9 cellular contexts compared by ENCODE assay signal in genomic region chr2:179440642-179441251, GRCh38.
DNase-seq lines count a peak whose midpoint lies in the region; ATAC-seq and TF ChIP-seq lines count a peak whose summit lies in the region.
"Had no signal": no experiment of that assay in that cellular context is flagged by ENCODE, and none has a peak within 500 bp of the region (broad histone marks: within the 10 kb centered on the region; RNA-seq: fewer than 3 reads in every experiment).

No MANE protein-coding gene starts in this region.

- H3K36me3 Mint-ChIP-seq in activated CD4-positive, alpha-beta T cell treated with anti-CD3 and anti-CD28 coated beads, Interleukin-2, amount 10 ng/mL, durations not matched to agents 7 days and 5 days (ENCODE audit: low read depth) = no peaks in the 10 kb centered on the region

- H3K27me3 ChIP-seq in fibroblast of lung (ENCODE audit: control insufficient read depth, insufficient read depth, low read length) (no peaks in the 10 kb centered on the region), spleen (replicated peaks in 1 of 7) (peaks cover 0 to 4% (median 0%) of the 10 kb centered on the region in 7 donors)

- intact Hi-C loops in spleen (cut with DNase I; ENCODE audit: low total_unique reads) = loop anchor here (5.0 kb wide), 1 partner anchor 223 kb away; no protein-coding TSS in a partner anchor

- no peaks in the 10 kb centered on the region for H3K4me1 Mint-ChIP-seq in activated CD4-positive, alpha-beta T cell treated with anti-CD3 and anti-CD28 coated beads, Interleukin-2, amount 10 ng/mL, durations not matched to agents 7 days and 5 days
- H3K4me1 Mint-ChIP-seq: central memory CD8-positive, alpha-beta T cell had no signal

- CTCF ChIA-PET in activated CD4-positive, alpha-beta T cell treated with anti-CD3 and anti-CD28 coated beads, Interleukin-2, amount 10 ng/mL, durations not matched to agents 7 days and 5 days (lab: Charles Lee) = no interaction called here

- no peaks in the 10 kb centered on the region for H4K20me1 ChIP-seq in fibroblast of lung (ENCODE audit: control insufficient read depth, extremely low read depth, insufficient read depth, low read length)

- H2AFZ ChIP-seq in fibroblast of lung (ENCODE audit: low read length) = no peak overlapping the region

- ATAC-seq in HG02973 (IDR thresholded peaks at IDR 0.05; ENCODE audit: unreplicated experiment) = peak; percentile 55
- no peak for ATAC-seq in GM21515 (IDR thresholded peaks at IDR 0.05; ENCODE audit: unreplicated experiment)

- H3K27me3 Mint-ChIP-seq in activated CD4-positive, alpha-beta T cell treated with anti-CD3 and anti-CD28 coated beads, Interleukin-2, amount 10 ng/mL, durations not matched to agents 7 days and 5 days = peaks cover 19% of the 10 kb centered on the region
- H3K27me3 Mint-ChIP-seq: central memory CD8-positive, alpha-beta T cell had no signal

- H3K4me3 Mint-ChIP-seq in activated CD4-positive, alpha-beta T cell treated with anti-CD3 and anti-CD28 coated beads, Interleukin-2, amount 10 ng/mL, durations not matched to agents 7 days and 5 days = no peak overlapping the region
- H3K4me3 Mint-ChIP-seq: central memory CD8-positive, alpha-beta T cell had no signal

- H3K4me1 ChIP-seq in fibroblast of lung (ENCODE audit: control insufficient read depth, extremely low read depth, insufficient read depth, low read length) (peaks cover 2% of the 10 kb centered on the region), spleen (no peaks in the 10 kb centered on the region)

- H3K36me3 ChIP-seq in fibroblast of lung (ENCODE audit: control insufficient read depth, insufficient read depth, low read length) = no peaks in the 10 kb centered on the region
- H3K36me3 ChIP-seq in spleen = no peaks in the 10 kb centered on the region

- H3K79me2 ChIP-seq in fibroblast of lung (ENCODE audit: control insufficient read depth, insufficient read depth, low read length) = no peaks in the 10 kb centered on the region

- 66 to 81% (median 78%) methylated on average over 5 of the region's 5 CpGs for WGBS in spleen, 5 donors

- no peaks in the 10 kb centered on the region for H3K9me3 ChIP-seq in fibroblast of lung (ENCODE audit: control insufficient read depth, insufficient read depth, low read depth, low read length)
- H3K9me3 ChIP-seq in spleen = no peaks in the 10 kb centered on the region

- no peak overlapping the region for H3K27ac Mint-ChIP-seq in activated CD4-positive, alpha-beta T cell treated with anti-CD3 and anti-CD28 coated beads, Interleukin-2, amount 10 ng/mL, durations not matched to agents 7 days and 5 days

- H3K4me2 ChIP-seq in fibroblast of lung (ENCODE audit: extremely low read depth, insufficient read depth, low read length) = no peak overlapping the region

- H3K27ac ChIP-seq in fibroblast of lung (ENCODE audit: insufficient read depth, low read length) (no peak overlapping the region), spleen (no peak overlapping the region)

- H3K4me3 ChIP-seq in fibroblast of lung (replicated peaks in 1 of 4; ENCODE audit: control extremely low read depth in 1 of 4, insufficient read depth in 1 of 4, low read depth in 3 of 4, low read length in 4 of 4) (no peak overlapping the region), spleen (no peak overlapping the region)

- no peak for TF ChIP-seq POLR2A in spleen (IDR thresholded peaks at IDR 0.05)

- TF ChIP-seq CTCF in fibroblast of lung (conservative IDR thresholded peaks at IDR 0.05 in 1 of 2, IDR thresholded peaks at IDR 0.05 in 1 of 2; ENCODE audit: low read depth in 1 of 2, low read length in 2 of 2) (peak; percentile 48 to 56), spleen (IDR thresholded peaks at IDR 0.05 in 8 of 11, conservative IDR thresholded peaks at IDR 0.05 in 3 of 11) (peak in 9 of 11 experiments; percentile 19 to 65 (median 60))

- POLR2A ChIA-PET in activated CD4-positive, alpha-beta T cell treated with anti-CD3 and anti-CD28 coated beads, Interleukin-2, amount 10 ng/mL, durations not matched to agents 7 days and 5 days (lab: Charles Lee) = no interaction called here

- peak; percentile 24 for DNase-seq in activated CD4-positive, alpha-beta T cell treated with anti-CD3 and anti-CD28 coated beads, Interleukin-2, amount 10 ng/mL, durations not matched to agents 7 days and 5 days
- no peak for DNase-seq in activated CD4-positive, alpha-beta T cell treated with anti-CD3 and anti-CD28 coated beads, Interleukin-2, amount 50 U/mL, for 1 hour
- DNase-seq in OCI-M1 (lab: John Stamatoyannopoulos, UW) = peak; percentile 79
- DNase-seq in fibroblast of lung (ENCODE audit: low read depth in 2 of 2) = peak; percentile 23 to 53
- no peak for DNase-seq in spleen
- DNase-seq in T1000 (lab: John Stamatoyannopoulos, UW) = no peak

- H3K9me3 Mint-ChIP-seq in activated CD4-positive, alpha-beta T cell treated with anti-CD3 and anti-CD28 coated beads, Interleukin-2, amount 10 ng/mL, durations not matched to agents 7 days and 5 days = no peaks in the 10 kb centered on the region
- H3K9me3 Mint-ChIP-seq: central memory CD8-positive, alpha-beta T cell had no signal

- H3K9ac ChIP-seq in fibroblast of lung (ENCODE audit: insufficient read depth, low read length) = no peak overlapping the region

Comparison
In these comparisons a context has a peak if more than half of its experiments do, and no peak if none do; other contexts are left out.
1. DNase-seq: peak in activated CD4-positive, alpha-beta T cell treated with anti-CD3 and anti-CD28 coated beads, Interleukin-2, amount 10 ng/mL, durations not matched to agents 7 days and 5 days (single experiment), OCI-M1 (single experiment) and fibroblast of lung (2 of 2); none in activated CD4-positive, alpha-beta T cell treated with anti-CD3 and anti-CD28 coated beads, Interleukin-2, amount 50 U/mL, for 1 hour (single experiment), spleen (single experiment) and T1000 (single experiment).